In genomic region chr15:69395460-69395859, GRCh38 we compare ENCODE assay signal across 1 cellular context.
TF ChIP-seq lines count a peak whose summit lies in the region.

No MANE protein-coding gene starts in this region.

TF ChIP-seq in IMR-90, 13 proteins besides CTCF, POLR2A, EP300 and RAD21 (continued from another document):
- TF ChIP-seq CEBPB (IDR thresholded peaks at IDR 0.05; ENCODE audit: low read depth, low read length), result no peak
- no peak for TF ChIP-seq RCOR1 (IDR thresholded peaks at IDR 0.05; ENCODE audit: insufficient replicate concordance, low read length)
- no peak for TF ChIP-seq NFE2L2 (IDR thresholded peaks at IDR 0.05; ENCODE audit: low read depth, low read length)
- no peak for TF ChIP-seq MXI1 (IDR thresholded peaks at IDR 0.05; ENCODE audit: borderline replicate concordance, low read depth, low read length)
- TF ChIP-seq CHD1 (IDR thresholded peaks at IDR 0.05; ENCODE audit: low read depth, low read length), result no peak
- no peak for TF ChIP-seq MAFK (IDR thresholded peaks at IDR 0.05; ENCODE audit: low read depth, low read length)
- TF ChIP-seq ELK1 (IDR thresholded peaks at IDR 0.05; ENCODE audit: borderline replicate concordance, low read depth, low read length), result no peak
- TF ChIP-seq USF2 (IDR thresholded peaks at IDR 0.05; ENCODE audit: low read depth, low read length), result no peak
- no peak for TF ChIP-seq BHLHE40 (IDR thresholded peaks at IDR 0.05; ENCODE audit: low read depth, low read length)
